9 cellular contexts compared by ENCODE assay signal in genomic region chr17:12973496-12974318, GRCh38. TPM values are rescaled to one million over a fixed set of nuclear protein-coding genes. Genes with fewer than 3 reads are reported as not detected.
DNase-seq lines count a peak whose midpoint lies in the region; ATAC-seq and TF ChIP-seq lines count a peak whose summit lies in the region.
"Had no signal": no experiment of that assay in that cellular context is flagged by ENCODE, and none has a peak within 500 bp of the region (broad histone marks: within the 10 kb centered on the region; RNA-seq: fewer than 3 reads in every experiment).

No MANE protein-coding gene starts in this region.

- no peaks in the 10 kb centered on the region for H3K27me3 ChIP-seq in thyroid gland

- H3K36me3 ChIP-seq in mesodermal cell (ENCODE audit: control insufficient read depth, insufficient read depth, low read length) (no peaks in the 10 kb centered on the region), thyroid gland (no peaks in the 10 kb centered on the region)

- H3K4me1 ChIP-seq in mesodermal cell (ENCODE audit: control insufficient read depth, insufficient read depth, low read length, poor library complexity, severe bottlenecking) = no peaks in the 10 kb centered on the region
- H3K4me1 ChIP-seq in thyroid gland = peaks cover 11 to 12% of the 10 kb centered on the region in 2 donors

- ATAC-seq in esophagus mucosa (peak; percentile 13), GM18868 (IDR thresholded peaks at IDR 0.05; ENCODE audit: unreplicated experiment) (no peak), GM18907 (IDR thresholded peaks at IDR 0.05; ENCODE audit: unreplicated experiment) (no peak)

- H3K4me3 ChIP-seq in mesodermal cell (ENCODE audit: extremely low read depth, insufficient read depth, low read length, poor library complexity, severe bottlenecking) (peak overlapping the region; percentile 27), thyroid gland (replicated peaks in 1 of 3) (peak overlapping the region in 1 of 3 donors; percentile 23)

- TF ChIP-seq POLR2A in thyroid gland (IDR thresholded peaks at IDR 0.05) = no peak

- DNase-seq in NCI-H1694 treated with DMSO at 0.1 percent for 48 hours (lab: John Stamatoyannopoulos, UW) = peak; percentile 63
- DNase-seq in thyroid gland = peak; percentile 28 to 48
- DNase-seq in T1000 (lab: John Stamatoyannopoulos, UW) = no peak
- DNase-seq in activated CD8-positive, alpha-beta memory T cell treated with anti-CD3 and anti-CD28 coated beads, Interleukin-2, amount 50 U/mL, for 48 hours = no peak
- DNase-seq: NCI-H1417 had no signal

- H3K27ac ChIP-seq in mesodermal cell (ENCODE audit: low read depth, low read length, severe bottlenecking) (no peak overlapping the region), thyroid gland (no peak overlapping the region)

- H3K9me3 ChIP-seq in mesodermal cell (ENCODE audit: control insufficient read depth, low read length) (no peaks in the 10 kb centered on the region), thyroid gland (no peaks in the 10 kb centered on the region)

- WGBS in mesodermal cell (ENCODE audit: insufficient coverage in 2 of 2), 2 experiments = 5 to 7% methylated on average over 27 to 32 of the region's 43 CpGs
- 1% methylated on average over 23 of the region's 43 CpGs; no CpG with 5 or more reads in 1 of the 2 donors for WGBS in thyroid gland, 2 donors

- intact Hi-C loops in thyroid gland (cut with DNase I) = no loop called here

- no peak for TF ChIP-seq CTCF in thyroid gland (IDR thresholded peaks at IDR 0.05)

RNA-seq across cellular contexts. Expression of gene ELAC2, which starts 44.1 kb away (rescaled TPM):
- 39.0 TPM for total RNA-seq in esophagus mucosa
- polyA plus RNA-seq in mesodermal cell (2013, experiment 1 of 2) = 56.5 TPM
- polyA plus RNA-seq in mesodermal cell (2013, experiment 2 of 2) = 46.7 TPM
- 10 to 100 TPM; 46.6 to 88.9 (median 84.6) TPM for total RNA-seq in thyroid gland

Comparison
In these comparisons a context has a peak if more than half of its experiments do, and no peak if none do; other contexts are left out.
1. DNase-seq: peak in NCI-H1694 treated with DMSO at 0.1 percent for 48 hours (single experiment) and thyroid gland (2 of 2); none in T1000 (single experiment) and activated CD8-positive, alpha-beta memory T cell treated with anti-CD3 and anti-CD28 coated beads, Interleukin-2, amount 50 U/mL, for 48 hours (single experiment).